22 cellular contexts compared by ENCODE assay signal in the genomic region with DNA sequence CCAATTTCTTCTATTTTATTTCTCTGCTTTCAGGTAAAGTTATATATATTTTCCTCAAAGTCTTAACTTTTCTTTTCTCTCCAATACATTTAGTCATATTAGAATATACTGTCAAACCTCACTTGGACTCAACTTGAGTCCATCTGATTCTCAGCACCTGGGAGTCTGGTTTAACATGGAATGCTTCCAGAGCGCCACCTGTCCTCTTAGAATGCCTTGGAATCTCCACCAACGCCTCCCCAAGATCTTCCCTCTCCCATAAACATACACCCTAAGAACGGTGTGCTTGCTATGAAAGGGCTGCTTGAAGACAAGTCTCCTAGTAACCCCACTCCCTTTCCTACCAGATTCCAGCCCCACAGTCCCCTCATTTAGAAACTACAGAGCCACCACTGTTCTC.
A peak's percentile ranks its signal among the peaks of the same experiment; 100 is the strongest.
DNase-seq lines count a peak whose midpoint lies in the region; ATAC-seq and TF ChIP-seq lines count a peak whose summit lies in the region.
"Had no signal": no experiment of that assay in that cellular context is flagged by ENCODE, and none has a peak within 500 bp of the region (broad histone marks: within the 10 kb centered on the region; RNA-seq: fewer than 3 reads in every experiment).

No MANE protein-coding gene starts in this region.

- peak overlapping the region in 2 of 3 donors; percentile 73 to 92 for H3K27ac Mint-ChIP-seq in CD4-positive, CD25-positive, alpha-beta regulatory T cell
- H3K27ac Mint-ChIP-seq in CD4-positive, alpha-beta memory T cell: peak overlapping the region; percentile 43 to 90 (median 82)
- H3K27ac Mint-ChIP-seq in activated B cell treated with CpG ODN at 0.5 μM for 24 hours (peak overlapping the region; percentile 62), immature natural killer cell (peak overlapping the region; percentile 15 to 88 (median 48))
- H3K27ac Mint-ChIP-seq: dendritic cell treated with granulocyte-macrophage colony-stimulating factor and Interleukin-4, amounts not matched to agents 40 ng/mL and 50 ng/mL, for 4 days had no signal

- H3K4me1 Mint-ChIP-seq in CD4-positive, CD25-positive, alpha-beta regulatory T cell: peaks cover 62 to 96% (median 82%) of the 10 kb centered on the region in 4 donors
- H3K4me1 Mint-ChIP-seq in CD4-positive, alpha-beta memory T cell: peaks cover 67 to 99% (median 86%) of the 10 kb centered on the region in 4 donors
- H3K4me1 Mint-ChIP-seq in activated B cell treated with CpG ODN at 0.5 μM for 24 hours (peaks cover 86% of the 10 kb centered on the region), immature natural killer cell (peaks cover 92 to 95% of the 10 kb centered on the region in 2 donors)

- TF ChIP-seq CTCF in activated B cell treated with CpG ODN at 0.5 μM for 24 hours (IDR thresholded peaks at IDR 0.05): no peak

- CTCF ChIA-PET in CD4-positive, alpha-beta memory T cell (lab: Charles Lee; ENCODE audit: partially characterized antibody): no interaction called here
- CTCF ChIA-PET in activated B cell treated with CpG ODN at 0.5 μM for 24 hours (lab: Charles Lee): no interaction called here

- H3K4me3 ChIP-seq in CD4-positive, CD25-positive, alpha-beta regulatory T cell (ENCODE audit: low read depth, low read length): peak overlapping the region; percentile 68
- H3K4me3 ChIP-seq in CD4-positive, alpha-beta memory T cell (ENCODE audit: low read length in 2 of 2): no peak overlapping the region
- no peak overlapping the region for H3K4me3 ChIP-seq in SJCRH30
- H3K4me3 ChIP-seq: heart right ventricle, mucosa of descending colon had no signal

- H3K36me3 Mint-ChIP-seq in CD4-positive, CD25-positive, alpha-beta regulatory T cell: peaks cover 34% of the 10 kb centered on the region
- H3K36me3 Mint-ChIP-seq in CD4-positive, alpha-beta memory T cell: peaks cover 44 to 83% of the 10 kb centered on the region in 2 donors
- H3K36me3 Mint-ChIP-seq in activated B cell treated with CpG ODN at 0.5 μM for 24 hours (ENCODE audit: low read depth): peaks cover 64% of the 10 kb centered on the region
- H3K36me3 Mint-ChIP-seq in immature natural killer cell: peaks cover 0 to 8% (median 4%) of the 10 kb centered on the region in 3 donors

- ATAC-seq in CD4-positive, CD25-positive, alpha-beta regulatory T cell (ENCODE audit: low read depth in 2 of 2): no peak
- ATAC-seq in activated B cell treated with CpG ODN at 0.5 μM for 24 hours (ENCODE audit: low read depth) (no peak), HG03469 (IDR thresholded peaks at IDR 0.05; ENCODE audit: unreplicated experiment) (no peak)
- ATAC-seq: left ventricle myocardium superior, mucosa of descending colon, SK-N-SH treated with all-trans-retinoic acid at 6 μM for 48 hours had no signal

- POLR2A ChIA-PET in CD4-positive, alpha-beta memory T cell (lab: Charles Lee; ENCODE audit: partially characterized antibody): interaction anchor here (3.2 kb wide), 1 partner anchor 12 kb away, joined by 12 read pairs; no protein-coding TSS in a partner anchor
- POLR2A ChIA-PET in activated B cell treated with CpG ODN at 0.5 μM for 24 hours (lab: Charles Lee): no interaction called here

- intact Hi-C loops in CD4-positive, alpha-beta memory T cell (cut with micrococcal nuclease): no loop called here
- intact Hi-C loops in activated B cell treated with CpG ODN at 0.5 μM for 24 hours (cut with micrococcal nuclease): no loop called here

- H3K9me3 Mint-ChIP-seq in CD4-positive, CD25-positive, alpha-beta regulatory T cell: no peaks in the 10 kb centered on the region
- peaks cover 0 to 27% (median 0%) of the 10 kb centered on the region in 8 donors for H3K9me3 Mint-ChIP-seq in CD4-positive, alpha-beta memory T cell
- H3K9me3 Mint-ChIP-seq in activated B cell treated with CpG ODN at 0.5 μM for 24 hours (no peaks in the 10 kb centered on the region), immature natural killer cell (no peaks in the 10 kb centered on the region)
- H3K9me3 Mint-ChIP-seq: dendritic cell treated with granulocyte-macrophage colony-stimulating factor and Interleukin-4, amounts not matched to agents 40 ng/mL and 50 ng/mL, for 4 days had no signal

- H3K9me3 ChIP-seq in CD4-positive, CD25-positive, alpha-beta regulatory T cell (ENCODE audit: control insufficient read depth in 2 of 2, low read length in 2 of 2): no peaks in the 10 kb centered on the region
- H3K9me3 ChIP-seq in CD4-positive, alpha-beta memory T cell (ENCODE audit: control insufficient read depth in 1 of 2, low read length in 2 of 2): no peaks in the 10 kb centered on the region
- no peaks in the 10 kb centered on the region for H3K9me3 ChIP-seq in SJCRH30 (replicated peaks)
- H3K9me3 ChIP-seq: heart right ventricle, mucosa of descending colon, neutrophil had no signal

- H3K4me1 ChIP-seq in CD4-positive, CD25-positive, alpha-beta regulatory T cell (ENCODE audit: control insufficient read depth, insufficient read depth, low read length, poor library complexity, severe bottlenecking): peaks cover 74% of the 10 kb centered on the region
- peaks cover 99% of the 10 kb centered on the region for H3K4me1 ChIP-seq in CD4-positive, alpha-beta memory T cell (ENCODE audit: insufficient read depth, low read length)
- H3K4me1 ChIP-seq in SJCRH30: no peaks in the 10 kb centered on the region

- H3K27ac ChIP-seq in CD4-positive, CD25-positive, alpha-beta regulatory T cell (ENCODE audit: insufficient read depth, low read length, poor library complexity, severe bottlenecking): peak overlapping the region; percentile 48
- H3K27ac ChIP-seq in CD4-positive, alpha-beta memory T cell (ENCODE audit: low read depth, low read length): no peak overlapping the region
- H3K27ac ChIP-seq in SJCRH30: no peak overlapping the region
- H3K27ac ChIP-seq: neutrophil had no signal

- no peaks in the 10 kb centered on the region for H3K27me3 Mint-ChIP-seq in CD4-positive, CD25-positive, alpha-beta regulatory T cell
- no peaks in the 10 kb centered on the region for H3K27me3 Mint-ChIP-seq in CD4-positive, alpha-beta memory T cell
- H3K27me3 Mint-ChIP-seq in activated B cell treated with CpG ODN at 0.5 μM for 24 hours (no peaks in the 10 kb centered on the region), immature natural killer cell (ENCODE audit: low read depth in 3 of 3) (peaks cover 34 to 80% (median 66%) of the 10 kb centered on the region in 3 donors)
- H3K27me3 Mint-ChIP-seq: dendritic cell treated with granulocyte-macrophage colony-stimulating factor and Interleukin-4, amounts not matched to agents 40 ng/mL and 50 ng/mL, for 4 days had no signal

- peak in 1 of 3 donors; percentile 2 for DNase-seq in CD4-positive, CD25-positive, alpha-beta regulatory T cell
- DNase-seq in CD4-positive, alpha-beta memory T cell: peak in 2 of 5 donors; percentile 8 to 10
- no peak for DNase-seq in activated B cell treated with CpG ODN at 0.5 μM for 24 hours
- DNase-seq in immature natural killer cell: peak; percentile 4 to 22 (median 13)
- no peak for DNase-seq in SJCRH30
- DNase-seq in DMS 273 (lab: John Stamatoyannopoulos, UW; ENCODE audit: unreplicated experiment): no peak
- DNase-seq in pons (ENCODE audit: low spot score): no peak
- DNase-seq: activated CD4-positive, alpha-beta T cell treated with anti-CD3 and anti-CD28 coated beads for 1 hour; COR-L47; heart right ventricle; Kasumi-1; left ventricle myocardium superior; mucosa of descending colon; NCI-H1048; NCI-H2029; NCI-H226; small intestine; T-helper 9 cell had no signal

- no peaks in the 10 kb centered on the region for H3K27me3 ChIP-seq in CD4-positive, CD25-positive, alpha-beta regulatory T cell (ENCODE audit: control insufficient read depth, insufficient read depth, low read length)
- no peaks in the 10 kb centered on the region for H3K27me3 ChIP-seq in CD4-positive, alpha-beta memory T cell (ENCODE audit: insufficient read depth, low read length)
- no peaks in the 10 kb centered on the region for H3K27me3 ChIP-seq in SJCRH30
- H3K27me3 ChIP-seq: heart right ventricle, neutrophil had no signal

- H3K4me3 Mint-ChIP-seq in CD4-positive, CD25-positive, alpha-beta regulatory T cell: peak overlapping the region; percentile 70 to 88 (median 74)
- H3K4me3 Mint-ChIP-seq in CD4-positive, alpha-beta memory T cell: peak overlapping the region; percentile 24 to 79 (median 58)
- H3K4me3 Mint-ChIP-seq in activated B cell treated with CpG ODN at 0.5 μM for 24 hours (no peak overlapping the region), immature natural killer cell (peak overlapping the region in 3 of 5 donors; percentile 7 to 56 (median 17))
- H3K4me3 Mint-ChIP-seq: dendritic cell treated with granulocyte-macrophage colony-stimulating factor and Interleukin-4, amounts not matched to agents 40 ng/mL and 50 ng/mL, for 4 days had no signal

- H3K36me3 ChIP-seq in CD4-positive, CD25-positive, alpha-beta regulatory T cell (ENCODE audit: control insufficient read depth, insufficient read depth, low read length): peaks cover 51% of the 10 kb centered on the region
- peaks cover 5% of the 10 kb centered on the region for H3K36me3 ChIP-seq in CD4-positive, alpha-beta memory T cell (ENCODE audit: insufficient read depth, low read length)
- H3K36me3 ChIP-seq in SJCRH30: no peaks in the 10 kb centered on the region

Comparison
In these comparisons a context has a peak if more than half of its experiments do, and no peak if none do; other contexts are left out.
1. DNase-seq: peak in immature natural killer cell (3 of 3); none in activated B cell treated with CpG ODN at 0.5 μM for 24 hours (single experiment), SJCRH30 (0 of 2), DMS 273 (single experiment) and pons (single experiment).
2. Peak in every context shown above with its lines, with median percentiles within 50 percentile points of each other: H3K27ac Mint-ChIP-seq.